Comparison of ENCODE assay signal across 8 cellular contexts in the genomic region with DNA sequence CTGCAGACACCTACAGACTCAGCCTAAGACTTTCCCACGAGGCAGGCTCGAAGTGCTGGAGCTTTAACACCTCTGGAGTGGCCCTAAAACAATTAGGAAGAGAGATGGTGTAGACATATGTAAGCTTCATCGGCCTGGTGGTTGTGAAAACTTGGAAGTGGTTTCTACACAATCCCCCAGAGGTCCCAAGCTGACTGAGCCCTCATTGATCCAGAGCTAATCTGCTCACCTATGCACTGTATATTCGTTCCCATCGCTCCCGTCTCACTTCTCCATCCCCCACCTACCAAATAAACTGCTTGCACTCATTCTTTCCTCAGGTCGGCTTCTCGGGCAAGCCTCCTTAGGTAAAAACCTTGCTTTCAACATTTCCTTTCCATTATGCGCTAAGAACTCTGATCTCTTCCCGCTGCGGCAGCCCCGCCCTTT. TPM values are rescaled to one million over a fixed set of nuclear protein-coding genes. Genes with fewer than 3 reads are reported as not detected.
A peak's percentile ranks its signal among the peaks of the same experiment; 100 is the strongest.
DNase-seq lines count a peak whose midpoint lies in the region; ATAC-seq and TF ChIP-seq lines count a peak whose summit lies in the region.

No MANE protein-coding gene starts in this region.

- H3K9me3 ChIP-seq in upper lobe of left lung (peaks cover 0 to 26% (median 9%) of the 10 kb centered on the region in 4 donors), Caco-2 (peaks cover 52% of the 10 kb centered on the region)

- CTCF ChIA-PET in Caco-2 (lab: Charles Lee), result no interaction called here

- H3K36me3 Mint-ChIP-seq in activated T-cell treated with anti-CD3 and anti-CD28 coated beads, Interleukin-2, amount 50 U/mL, for 72 hours (ENCODE audit: insufficient read depth in 2 of 2), result peaks cover 19 to 27% of the 10 kb centered on the region in 2 donors
- peaks cover 32% of the 10 kb centered on the region for H3K36me3 Mint-ChIP-seq in activated T-helper 17 cell treated with anti-CD3 and anti-CD28 coated beads, Interleukin-2, amount 50 U/mL, for 72 hours (ENCODE audit: low read depth)
- peaks cover 6% of the 10 kb centered on the region for H3K36me3 Mint-ChIP-seq in Caco-2 (ENCODE audit: insufficient read depth, unreplicated experiment)

- no peaks in the 10 kb centered on the region for H3K4me1 Mint-ChIP-seq in activated T-cell treated with anti-CD3 and anti-CD28 coated beads, Interleukin-2, amount 50 U/mL, for 72 hours (ENCODE audit: low read depth)
- no peaks in the 10 kb centered on the region for H3K4me1 Mint-ChIP-seq in activated T-helper 17 cell treated with anti-CD3 and anti-CD28 coated beads, Interleukin-2, amount 50 U/mL, for 72 hours
- no peaks in the 10 kb centered on the region for H3K4me1 Mint-ChIP-seq in Caco-2 (ENCODE audit: low read depth, unreplicated experiment)

- intact Hi-C loops in left colon (cut with DNase I, micrococcal nuclease) (no loop called here), Caco-2 (cut with micrococcal nuclease; ENCODE audit: unreplicated experiment) (no loop called here)

- no TSS peak for BruUV-seq in Caco-2 (replicated peaks; lab: Mats Ljungman, UMichigan)

- H3K36me3 ChIP-seq in upper lobe of left lung (peaks cover 0 to 5% (median 0%) of the 10 kb centered on the region in 4 donors), Caco-2 (ENCODE audit: control insufficient read depth, insufficient read depth, low read length) (no peaks in the 10 kb centered on the region)

- H3K27ac ChIP-seq in upper lobe of left lung, result peak overlapping the region; percentile 84 to 90 (median 88)

- H3K4me3 Mint-ChIP-seq in activated T-cell treated with anti-CD3 and anti-CD28 coated beads, Interleukin-2, amount 50 U/mL, for 72 hours, result no peak overlapping the region
- no peak overlapping the region for H3K4me3 Mint-ChIP-seq in activated T-helper 17 cell treated with anti-CD3 and anti-CD28 coated beads, Interleukin-2, amount 50 U/mL, for 72 hours
- no peak overlapping the region for H3K4me3 Mint-ChIP-seq in Caco-2 (ENCODE audit: unreplicated experiment)

- H3K9me3 Mint-ChIP-seq in activated T-cell treated with anti-CD3 and anti-CD28 coated beads, Interleukin-2, amount 50 U/mL, for 72 hours, result peaks cover 10 to 14% of the 10 kb centered on the region in 2 donors
- H3K9me3 Mint-ChIP-seq in activated T-helper 17 cell treated with anti-CD3 and anti-CD28 coated beads, Interleukin-2, amount 50 U/mL, for 72 hours, result peaks cover 13% of the 10 kb centered on the region
- H3K9me3 Mint-ChIP-seq in Caco-2 (ENCODE audit: unreplicated experiment), result peaks cover 27% of the 10 kb centered on the region

- no peaks in the 10 kb centered on the region for H3K27me3 Mint-ChIP-seq in activated T-cell treated with anti-CD3 and anti-CD28 coated beads, Interleukin-2, amount 50 U/mL, for 72 hours (ENCODE audit: low read depth)
- H3K27me3 Mint-ChIP-seq in activated T-helper 17 cell treated with anti-CD3 and anti-CD28 coated beads, Interleukin-2, amount 50 U/mL, for 72 hours, result no peaks in the 10 kb centered on the region
- no peaks in the 10 kb centered on the region for H3K27me3 Mint-ChIP-seq in Caco-2 (ENCODE audit: insufficient read depth, unreplicated experiment)

- peaks cover 0 to 16% (median 3%) of the 10 kb centered on the region in 4 donors for H3K4me1 ChIP-seq in upper lobe of left lung
- H3K4me1 ChIP-seq in Caco-2, result no peaks in the 10 kb centered on the region

- POLR2A ChIA-PET in Caco-2 (lab: Charles Lee), result no interaction called here

- 0 to 8% methylated on average over 10 to 12 of the region's 12 CpGs for WGBS in upper lobe of left lung, 2 donors

- TF ChIP-seq CTCF in upper lobe of left lung (IDR thresholded peaks at IDR 0.05) (no peak), Caco-2 (IDR thresholded peaks at IDR 0.05; ENCODE audit: insufficient read depth in 1 of 2, low read depth in 1 of 2, low read length in 1 of 2, severe bottlenecking in 1 of 2, unreplicated experiment in 1 of 2) (no peak)

- peak; percentile 23 to 24 for ATAC-seq in activated T-cell treated with anti-CD3 and anti-CD28 coated beads, Interleukin-2, amount 50 U/mL, for 72 hours (replicated peaks in 1 of 2)
- ATAC-seq in activated T-helper 17 cell treated with anti-CD3 and anti-CD28 coated beads, Interleukin-2, amount 50 U/mL, for 72 hours (replicated peaks), result peak; percentile 27
- peak; percentile 10 for ATAC-seq in left colon
- no peak for ATAC-seq in upper lobe of left lung (ENCODE audit: low FRiP score in 2 of 2)
- ATAC-seq in GM18873 (IDR thresholded peaks at IDR 0.05; ENCODE audit: low FRiP score, unreplicated experiment), result no peak
- no peak for ATAC-seq in HG03139 (IDR thresholded peaks at IDR 0.05; ENCODE audit: unreplicated experiment)

- H3K27ac Mint-ChIP-seq in activated T-cell treated with anti-CD3 and anti-CD28 coated beads, Interleukin-2, amount 50 U/mL, for 72 hours, result no peak overlapping the region
- no peak overlapping the region for H3K27ac Mint-ChIP-seq in activated T-helper 17 cell treated with anti-CD3 and anti-CD28 coated beads, Interleukin-2, amount 50 U/mL, for 72 hours
- no peak overlapping the region for H3K27ac Mint-ChIP-seq in Caco-2 (ENCODE audit: unreplicated experiment)

- no peaks in the 10 kb centered on the region for H3K27me3 ChIP-seq in upper lobe of left lung
- H3K27me3 ChIP-seq in Caco-2 (replicated peaks; ENCODE audit: control insufficient read depth, insufficient read depth, low read length), result no peaks in the 10 kb centered on the region

- no peak for DNase-seq in activated T-cell treated with anti-CD3 and anti-CD28 coated beads, Interleukin-2, amount 50 U/mL, for 72 hours
- no peak for DNase-seq in activated T-cell treated with anti-CD3 and anti-CD28 coated beads for 4 hours
- DNase-seq in left colon, result no peak
- DNase-seq in upper lobe of left lung, result peak in 1 of 2 donors; percentile 89
- no peak for DNase-seq in Caco-2

- TF ChIP-seq POLR2A in upper lobe of left lung (IDR thresholded peaks at IDR 0.05), result no peak

- TF ChIP-seq EP300 in upper lobe of left lung (IDR thresholded peaks at IDR 0.05), result no peak

- H3K4me3 ChIP-seq in upper lobe of left lung (peak overlapping the region; percentile 49 to 70 (median 66)), Caco-2 (ENCODE audit: low read depth, low read length) (no peak overlapping the region)

RNA-seq across cellular contexts. Expression of a gene that starts 0.8 kb away (rescaled TPM):
- total RNA-seq in activated T-cell treated with anti-CD3 and anti-CD28 coated beads, Interleukin-2, amount 50 U/mL, for 72 hours, result 1 to 10 TPM; 4.5 to 6.7 TPM
- 1 to 10 TPM; 3.2 to 4.4 TPM for total RNA-seq in activated T-helper 17 cell treated with anti-CD3 and anti-CD28 coated beads, Interleukin-2, amount 50 U/mL, for 72 hours
- total RNA-seq in left colon (1 to 10 TPM; 2.6 to 3.2 TPM), upper lobe of left lung (1 to 10 TPM; 1.4 to 7.3 (median 3.0) TPM), Caco-2 (2022) (not detected in 2 replicates)

RNA-seq across cellular contexts. Expression of a gene that starts 36.8 kb away (rescaled TPM):
- total RNA-seq in activated T-cell treated with anti-CD3 and anti-CD28 coated beads, Interleukin-2, amount 50 U/mL, for 72 hours, result 1 to 10 TPM; 6.4 to 7.7 TPM
- 1 to 10 TPM; 4.9 to 5.7 TPM for total RNA-seq in activated T-helper 17 cell treated with anti-CD3 and anti-CD28 coated beads, Interleukin-2, amount 50 U/mL, for 72 hours
- 1 to 10 TPM; 2.8 to 3.2 TPM for total RNA-seq in left colon
- total RNA-seq in upper lobe of left lung, result 1 to 10 TPM; 1.8 to 9.5 (median 5.4) TPM
- total RNA-seq in Caco-2 (2022), result not detected in 2 replicates

RNA-seq across cellular contexts. Expression of a gene that starts 38.7 kb away (rescaled TPM):
- total RNA-seq in activated T-cell treated with anti-CD3 and anti-CD28 coated beads, Interleukin-2, amount 50 U/mL, for 72 hours, result 10 to 100 TPM in 1 of 2 donors, 1 to 10 TPM in 1; 9.8 to 16.1 TPM
- 1 to 10 TPM; 3.2 to 5.2 TPM for total RNA-seq in activated T-helper 17 cell treated with anti-CD3 and anti-CD28 coated beads, Interleukin-2, amount 50 U/mL, for 72 hours
- total RNA-seq in left colon (1 to 10 TPM; 1.4 to 1.6 TPM), upper lobe of left lung (1 to 10 TPM; 1.0 to 4.8 (median 2.9) TPM), Caco-2 (2022) (not detected in 2 replicates)

Comparison
In these comparisons a context has a peak if more than half of its experiments do, and no peak if none do; other contexts are left out.
1. ATAC-seq: peak in activated T-cell treated with anti-CD3 and anti-CD28 coated beads, Interleukin-2, amount 50 U/mL, for 72 hours (2 of 2), activated T-helper 17 cell treated with anti-CD3 and anti-CD28 coated beads, Interleukin-2, amount 50 U/mL, for 72 hours (single experiment) and left colon (single experiment); none in upper lobe of left lung (0 of 2), GM18873 (single experiment) and HG03139 (single experiment).